ENCODE assay signal across 8 cellular contexts in the genomic region with DNA sequence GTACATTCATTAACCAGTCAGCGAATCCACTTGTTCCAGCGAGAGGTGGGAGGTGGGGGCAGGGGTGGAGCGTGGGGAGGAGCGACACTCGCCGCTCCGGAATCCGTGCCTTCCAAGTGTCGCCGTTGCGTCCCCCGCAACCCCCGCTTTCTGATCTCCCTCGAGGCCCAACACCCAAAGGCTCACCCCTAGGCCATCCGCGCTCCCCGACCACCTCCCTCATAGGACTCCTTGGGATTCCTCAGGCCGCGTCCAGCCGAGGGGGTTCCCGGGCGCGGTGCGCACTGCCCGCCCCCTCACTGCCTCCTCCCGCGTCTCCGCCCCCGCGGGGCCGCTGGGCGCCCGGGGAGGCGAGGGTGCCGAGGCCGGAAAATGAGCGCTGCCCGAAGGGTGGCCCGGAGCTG.
DNase-seq lines count a peak whose midpoint lies in the region; ATAC-seq and TF ChIP-seq lines count a peak whose summit lies in the region.

No MANE protein-coding gene starts in this region.

- TF ChIP-seq CTCF in heart right ventricle (IDR thresholded peaks at IDR 0.05): no peak
- no peak for TF ChIP-seq CTCF in BE2C (IDR thresholded peaks at IDR 0.05; ENCODE audit: low read depth, low read length)

- H3K4me1 ChIP-seq in heart right ventricle: peaks cover 0 to 33% (median 9%) of the 10 kb centered on the region in 9 donors
- no peaks in the 10 kb centered on the region for H3K4me1 ChIP-seq in BE2C

- DNase-seq in T1000 (lab: John Stamatoyannopoulos, UW): peak; percentile 47
- DNase-seq in heart right ventricle: peak; percentile 53 to 57
- peak; percentile 61 for DNase-seq in sciatic nerve (ENCODE audit: low spot score)
- DNase-seq in BE2C: no peak
- no peak for DNase-seq in NCI-H1092 treated with DMSO at 0.1 percent for 48 hours (lab: John Stamatoyannopoulos, UW)
- no peak for DNase-seq in GOT3 (lab: John Stamatoyannopoulos, UW)

- H3K4me3 ChIP-seq in GM08714 (ENCODE audit: low read length) (peak overlapping the region; percentile 39; the same call in 1 of the 2 replicates), heart right ventricle (peak overlapping the region; percentile 58 to 77 (median 64)), BE2C (ENCODE audit: low read depth, low read length) (no peak overlapping the region)

- peak overlapping the region; percentile 27 to 86 (median 80) for H3K27ac ChIP-seq in heart right ventricle

- ATAC-seq in heart right ventricle (peak; percentile 61 to 82 (median 75)), sciatic nerve (peak; percentile 52), HG03571 (IDR thresholded peaks at IDR 0.05; ENCODE audit: unreplicated experiment) (no peak)

- H3K9me3 ChIP-seq in heart right ventricle: peaks cover 0 to 35% (median 13%) of the 10 kb centered on the region in 11 donors
- H3K9me3 ChIP-seq in BE2C: no peaks in the 10 kb centered on the region

- peaks cover 0 to 46% (median 17%) of the 10 kb centered on the region in 7 donors for H3K27me3 ChIP-seq in heart right ventricle
- peaks cover 41% of the 10 kb centered on the region for H3K27me3 ChIP-seq in BE2C

- H3K36me3 ChIP-seq in heart right ventricle (no peaks in the 10 kb centered on the region), BE2C (no peaks in the 10 kb centered on the region)

- WGBS in heart right ventricle, 2 donors: 1% methylated on average over 39 of the region's 39 CpGs

- intact Hi-C loops in heart right ventricle (cut with DNase I): loop anchor here in 1 of 10 donors (5.0 kb wide), 1 partner anchor 75 kb away; no protein-coding TSS in a partner anchor
- intact Hi-C loops in sciatic nerve (cut with DNase I): no loop called here

Comparison
In these comparisons a context has a peak if more than half of its experiments do, and no peak if none do; other contexts are left out.
1. DNase-seq: peak in T1000 (single experiment), heart right ventricle (2 of 2) and sciatic nerve (single experiment); none in BE2C (single experiment), NCI-H1092 treated with DMSO at 0.1 percent for 48 hours (single experiment) and GOT3 (single experiment).